In genomic region chr1:68151690-68152089, GRCh38 we compare ENCODE assay signal across 38 cellular contexts.
"Had no signal": no experiment of that assay in that cellular context is flagged by ENCODE, and none has a peak within 500 bp of the region (broad histone marks: within the 10 kb centered on the region; RNA-seq: fewer than 3 reads in every experiment).

No MANE protein-coding gene starts in this region.

- FAIRE-seq: RCC 7860, TTC549 had no signal

- ATAC-seq: activated CD4-positive, alpha-beta T cell treated with anti-CD3 and anti-CD28 coated beads for 36 hours; activated CD4-positive, CD25-positive, alpha-beta regulatory T cell treated with anti-CD3 and anti-CD28 coated beads, Interleukin-2, amount 50 U/mL, for 24 hours; activated naive CD4-positive, alpha-beta T cell treated with anti-CD3 and anti-CD28 coated beads, Interleukin-2, amount 50 U/mL, for 72 hours; activated T-cell treated with anti-CD3 and anti-CD28 coated beads, Interleukin-2, amount 50 U/mL, for 4 hours; PC-3; Right ventricle myocardium inferior; SK-N-SH treated with all-trans-retinoic acid at 6 μM for 48 hours had no signal

- H3K4me3 ChIP-seq: MG63 had no signal

- H3K4me1 Mint-ChIP-seq: activated CD4-positive, alpha-beta T cell treated with anti-CD3 and anti-CD28 coated beads for 36 hours; activated CD4-positive, alpha-beta T cell treated with anti-CD3 and anti-CD28 coated beads, Interleukin-2, amount 10 ng/mL, durations not matched to agents 7 days and 5 days had no signal

- H3K27me3 Mint-ChIP-seq: activated CD4-positive, alpha-beta T cell treated with anti-CD3 and anti-CD28 coated beads for 36 hours; activated CD4-positive, alpha-beta T cell treated with anti-CD3 and anti-CD28 coated beads, Interleukin-2, amount 10 ng/mL, durations not matched to agents 7 days and 5 days had no signal

- DNase-seq: activated CD4-positive, alpha-beta T cell treated with anti-CD3 and anti-CD28 coated beads for 36 hours; activated CD4-positive, alpha-beta T cell treated with anti-CD3 and anti-CD28 coated beads, Interleukin-2, amount 10 ng/mL, durations not matched to agents 7 days and 5 days; activated CD4-positive, alpha-beta T cell treated with anti-CD3 and anti-CD28 coated beads, Interleukin-2, amount 50 U/mL, for 48 hours; activated CD8-positive, alpha-beta memory T cell treated with anti-CD3 and anti-CD28 coated beads, Interleukin-2, amount 50 U/mL, for 4 hours; activated gamma-delta T cell treated with Interleukin-2 at 50 U/mL for 16 hours; activated naive CD4-positive, alpha-beta T cell treated with anti-CD3 and anti-CD28 coated beads for 36 hours; activated T-cell treated with anti-CD3 and anti-CD28 coated beads for 4 hours; activated T-cell treated with anti-CD3 and anti-CD28 coated beads, Interleukin-2, amount 50 U/mL, for 4 hours; anterior cingulate cortex; central memory CD4-positive, alpha-beta T cell; Kasumi-1; KG1; MG63; NCI-H1048; NCI-H1105 treated with DMSO at 0.1 percent for 48 hours; NCI-H1436; NCI-H1694; NCI-H1930; NCI-H2081 treated with DMSO at 0.1 percent for 48 hours; NCI-H226; NCI-H446 treated with DMSO at 0.1 percent for 48 hours; NCI-H524; NCI-H69; NCI-H82; PC-3; SIG-M5; SW 1271; T-helper 1 cell; T-helper 2 cell had no signal

- H3K36me3 ChIP-seq: MG63 had no signal

- H3K9me3 ChIP-seq: MG63 had no signal

- H3K27ac ChIP-seq: RWPE1 had no signal

- H3K27me3 ChIP-seq: MG63 had no signal

- H3K9me3 Mint-ChIP-seq: activated CD4-positive, alpha-beta T cell treated with anti-CD3 and anti-CD28 coated beads, Interleukin-2, amount 10 ng/mL, durations not matched to agents 7 days and 5 days; activated naive CD4-positive, alpha-beta T cell treated with anti-CD3 and anti-CD28 coated beads for 36 hours; activated naive CD4-positive, alpha-beta T cell treated with anti-CD3 and anti-CD28 coated beads, Interleukin-2, amount 50 U/mL, for 72 hours; activated T-cell treated with anti-CD3 and anti-CD28 coated beads, Interleukin-2, amount 50 U/mL, for 4 hours; activated T-helper 1 cell treated with anti-CD3 and anti-CD28 coated beads, Interleukin-12 subunit alpha, Interleukin-12 subunit beta, Interleukin-2, Interleukin-4 antibody, amounts not matched to agents 30 ng/mL and 10 ng/mL and 1 ng/mL, durations not matched to agents 14 hours and 24 hours and 36 hours; brain had no signal

- H3K4me3 Mint-ChIP-seq: activated CD4-positive, alpha-beta T cell treated with anti-CD3 and anti-CD28 coated beads for 36 hours; activated CD4-positive, alpha-beta T cell treated with anti-CD3 and anti-CD28 coated beads, Interleukin-2, amount 10 ng/mL, durations not matched to agents 7 days and 5 days; activated naive CD4-positive, alpha-beta T cell treated with anti-CD3 and anti-CD28 coated beads for 36 hours; activated T-cell treated with anti-CD3 and anti-CD28 coated beads, Interleukin-2, amount 50 U/mL, for 4 hours; activated T-helper 1 cell treated with anti-CD3 and anti-CD28 coated beads, Interleukin-12 subunit alpha, Interleukin-12 subunit beta, Interleukin-2, Interleukin-4 antibody, amounts not matched to agents 30 ng/mL and 10 ng/mL and 1 ng/mL, durations not matched to agents 14 hours and 24 hours and 36 hours; brain had no signal

- H3K27ac Mint-ChIP-seq: activated CD4-positive, alpha-beta T cell treated with anti-CD3 and anti-CD28 coated beads for 36 hours; activated CD4-positive, alpha-beta T cell treated with anti-CD3 and anti-CD28 coated beads, Interleukin-2, amount 10 ng/mL, durations not matched to agents 7 days and 5 days; activated naive CD4-positive, alpha-beta T cell treated with anti-CD3 and anti-CD28 coated beads for 36 hours; activated naive CD4-positive, alpha-beta T cell treated with anti-CD3 and anti-CD28 coated beads, Interleukin-2, amount 50 U/mL, for 72 hours; activated T-helper 1 cell treated with anti-CD3 and anti-CD28 coated beads, Interleukin-12 subunit alpha, Interleukin-12 subunit beta, Interleukin-2, Interleukin-4 antibody, amounts not matched to agents 30 ng/mL and 10 ng/mL and 1 ng/mL, durations not matched to agents 14 hours and 24 hours and 36 hours; brain had no signal
